ENCODE assay signal across 1 cellular context in the genomic region with DNA sequence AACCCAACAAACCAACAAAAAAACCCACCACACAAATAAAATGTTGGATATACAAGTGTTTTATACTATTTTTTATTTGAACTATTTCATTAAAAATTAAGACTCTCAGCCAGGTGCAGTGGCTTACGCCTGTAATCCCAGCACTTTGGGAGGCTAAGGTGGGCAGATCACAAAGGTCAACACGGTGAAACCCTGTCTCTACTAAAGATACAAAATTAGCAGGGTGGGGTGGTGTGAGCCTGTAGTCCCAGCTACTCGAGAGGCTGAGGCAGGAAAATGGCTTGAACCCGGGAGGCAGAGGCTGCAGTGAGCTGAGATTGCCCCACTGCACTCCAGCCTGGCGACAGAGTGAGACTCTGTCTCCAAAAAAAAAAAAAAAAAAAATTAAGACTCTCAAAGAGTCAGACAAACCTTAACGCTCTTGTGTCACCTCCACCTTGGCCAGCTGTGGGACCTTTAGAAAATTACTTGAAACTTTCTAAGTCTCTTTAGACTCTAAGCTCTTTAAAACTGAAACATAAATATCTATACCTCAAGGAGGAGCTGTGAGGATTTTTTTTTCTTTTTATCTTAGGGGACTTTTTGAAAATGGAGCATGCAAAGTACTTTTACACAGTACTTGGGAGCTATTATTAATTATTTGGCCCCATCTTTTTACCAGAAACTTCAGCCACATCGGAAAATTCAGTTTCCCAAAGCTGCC.
TF ChIP-seq lines count a peak whose summit lies in the region.

No MANE protein-coding gene starts in this region.

TF ChIP-seq in HepG2, 621 proteins besides CTCF, POLR2A, EP300 and RAD21 (continued from another document):
- TF ChIP-seq, protein P1, sequence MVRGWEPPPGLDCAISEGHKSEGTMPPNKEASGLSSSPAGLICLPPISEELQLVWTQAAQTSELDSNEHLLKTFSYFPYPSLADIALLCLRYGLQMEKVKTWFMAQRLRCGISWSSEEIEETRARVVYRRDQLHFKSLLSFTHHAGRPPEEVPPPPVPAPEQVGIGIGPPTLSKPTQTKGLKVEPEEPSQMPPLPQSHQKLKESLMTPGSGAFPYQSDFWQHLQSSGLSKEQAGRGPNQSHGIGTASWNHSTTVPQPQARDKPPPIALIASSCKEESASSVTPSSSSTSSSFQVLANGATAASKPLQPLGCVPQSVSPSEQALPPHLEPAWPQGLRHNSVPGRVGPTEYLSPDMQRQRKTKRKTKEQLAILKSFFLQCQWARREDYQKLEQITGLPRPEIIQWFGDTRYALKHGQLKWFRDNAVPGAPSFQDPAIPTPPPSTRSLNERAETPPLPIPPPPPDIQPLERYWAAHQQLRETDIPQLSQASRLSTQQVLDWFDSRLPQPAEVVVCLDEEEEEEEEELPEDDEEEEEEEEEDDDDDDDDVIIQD (CRISPR knock-in tag; IDR thresholded peaks at IDR 0.05; ENCODE audit: low read depth), result no peak
- TF ChIP-seq IKZF1 (IDR thresholded peaks at IDR 0.05) (no peak), ZNF841 (CRISPR knock-in tag; IDR thresholded peaks at IDR 0.05; ENCODE audit: borderline replicate concordance) (no peak), ZNF7 (CRISPR knock-in tag; IDR thresholded peaks at IDR 0.05) (no peak)
- TF ChIP-seq, protein P2, sequence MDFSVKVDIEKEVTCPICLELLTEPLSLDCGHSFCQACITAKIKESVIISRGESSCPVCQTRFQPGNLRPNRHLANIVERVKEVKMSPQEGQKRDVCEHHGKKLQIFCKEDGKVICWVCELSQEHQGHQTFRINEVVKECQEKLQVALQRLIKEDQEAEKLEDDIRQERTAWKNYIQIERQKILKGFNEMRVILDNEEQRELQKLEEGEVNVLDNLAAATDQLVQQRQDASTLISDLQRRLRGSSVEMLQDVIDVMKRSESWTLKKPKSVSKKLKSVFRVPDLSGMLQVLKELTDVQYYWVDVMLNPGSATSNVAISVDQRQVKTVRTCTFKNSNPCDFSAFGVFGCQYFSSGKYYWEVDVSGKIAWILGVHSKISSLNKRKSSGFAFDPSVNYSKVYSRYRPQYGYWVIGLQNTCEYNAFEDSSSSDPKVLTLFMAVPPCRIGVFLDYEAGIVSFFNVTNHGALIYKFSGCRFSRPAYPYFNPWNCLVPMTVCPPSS (IDR thresholded peaks at IDR 0.05), result no peak
